18 cellular contexts compared by ENCODE assay signal in the genomic region with DNA sequence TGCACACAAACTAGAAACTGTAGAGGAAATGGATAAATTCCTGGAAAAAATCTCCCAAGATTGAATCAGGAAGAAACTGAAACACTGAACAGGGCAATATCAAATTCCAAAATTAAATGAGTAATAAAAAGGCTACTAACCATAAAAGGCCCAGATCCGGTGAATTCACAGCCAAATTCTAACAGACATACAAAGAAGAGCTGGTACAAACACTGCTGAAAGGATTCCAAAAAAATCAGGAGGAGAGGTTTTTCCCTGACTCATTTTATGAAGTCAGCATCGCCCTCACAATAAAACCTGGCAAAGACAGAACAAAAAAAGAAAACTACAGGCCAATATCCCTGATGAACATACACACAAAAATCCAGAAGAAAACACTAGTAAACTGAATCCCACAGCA.
DNase-seq lines count a peak whose midpoint lies in the region; ATAC-seq and TF ChIP-seq lines count a peak whose summit lies in the region.
"Had no signal": no experiment of that assay in that cellular context is flagged by ENCODE, and none has a peak within 500 bp of the region (broad histone marks: within the 10 kb centered on the region; RNA-seq: fewer than 3 reads in every experiment).

No MANE protein-coding gene starts in this region.

- DNase-seq in AG09309 (ENCODE audit: low read depth), result peak; percentile 94
- DNase-seq in NCI-H226, result peak; percentile 17
- peak; percentile 59 for DNase-seq in choroid plexus epithelial cell (ENCODE audit: low read depth)
- peak; percentile 21 for DNase-seq in medulla oblongata (ENCODE audit: extremely low spot score)
- DNase-seq in stimulated activated CD4-positive, alpha-beta T cell treated with anti-CD3 and anti-CD28 coated beads, Interleukin-2, amount 100 ng/mL, for 48 hours, result no peak
- DNase-seq in stimulated activated CD4-positive, alpha-beta T cell treated with anti-CD3 and anti-CD28 coated beads, Interleukin-4, amount 100 ng/mL, for 4 hours, result no peak
- no peak for DNase-seq in NK-92 treated with Interleukin-12 subunit alpha and Interleukin-12 subunit beta, amount 100 ng/mL, for 24 hours (lab: John Stamatoyannopoulos, UW)
- DNase-seq: activated gamma-delta T cell treated with Interleukin-2 at 50 U/mL for 16 hours, caudate nucleus, DMS 273 treated with DMSO at 0.1 percent for 48 hours, mesendoderm, NCI-H1694, NCI-H748 treated with DMSO at 0.1 percent for 48 hours, nucleus accumbens, SIG-M5, trophoblast cell had no signal

- no peak for ATAC-seq in GM19351 (IDR thresholded peaks at IDR 0.05; ENCODE audit: unreplicated experiment)
- ATAC-seq: K562 had no signal

- TF ChIP-seq CTCF in AG09309 (IDR thresholded peaks at IDR 0.05; ENCODE audit: control insufficient read depth, insufficient read depth, low read depth, low read length, missing control alignments), result no peak
- TF ChIP-seq CTCF in choroid plexus epithelial cell (conservative IDR thresholded peaks at IDR 0.05; ENCODE audit: low read depth, low read length), result no peak

- no peak overlapping the region for H3K4me3 ChIP-seq in AG09309 (ENCODE audit: control insufficient read depth, low read depth, low read length)
- H3K4me3 ChIP-seq in choroid plexus epithelial cell (ENCODE audit: low read depth, low read length), result no peak overlapping the region
- H3K4me3 ChIP-seq: K562 had no signal

Comparison
In these comparisons a context has a peak if more than half of its experiments do, and no peak if none do; other contexts are left out.
1. DNase-seq: peak in AG09309 (single experiment), NCI-H226 (single experiment), choroid plexus epithelial cell (single experiment) and medulla oblongata (single experiment); none in stimulated activated CD4-positive, alpha-beta T cell treated with anti-CD3 and anti-CD28 coated beads, Interleukin-2, amount 100 ng/mL, for 48 hours (0 of 2), stimulated activated CD4-positive, alpha-beta T cell treated with anti-CD3 and anti-CD28 coated beads, Interleukin-4, amount 100 ng/mL, for 4 hours (0 of 2) and NK-92 treated with Interleukin-12 subunit alpha and Interleukin-12 subunit beta, amount 100 ng/mL, for 24 hours (single experiment).